ENCODE assay signal across 10 cellular contexts in the genomic region with DNA sequence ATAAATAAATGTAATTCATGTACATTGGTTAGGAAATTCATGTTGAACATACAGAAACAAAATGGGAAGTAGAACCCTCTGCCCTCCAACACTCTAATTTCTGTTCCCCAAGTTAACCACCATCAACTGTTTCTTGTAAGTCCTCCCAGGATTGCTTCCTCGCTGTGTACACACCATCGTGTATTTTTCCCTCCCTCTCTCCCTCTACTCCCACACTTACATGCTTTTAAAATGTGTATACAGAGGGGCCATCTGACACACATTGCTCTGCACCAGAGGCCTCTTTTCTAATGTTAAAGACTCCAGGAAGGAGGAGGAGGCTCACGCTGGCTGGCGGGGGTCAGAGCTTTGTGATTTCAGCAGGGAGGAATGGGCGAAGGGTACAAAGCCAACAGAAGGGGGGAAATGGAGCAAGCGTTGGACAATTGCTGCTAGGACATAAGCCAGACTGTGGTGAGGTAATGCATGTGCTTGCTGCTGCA. TPM values are rescaled to one million over a fixed set of nuclear protein-coding genes. Genes with fewer than 3 reads are reported as not detected.
DNase-seq lines count a peak whose midpoint lies in the region; ATAC-seq and TF ChIP-seq lines count a peak whose summit lies in the region.
"Had no signal": no experiment of that assay in that cellular context is flagged by ENCODE, and none has a peak within 500 bp of the region (broad histone marks: within the 10 kb centered on the region; RNA-seq: fewer than 3 reads in every experiment).

No MANE protein-coding gene starts in this region.

- H3K9ac ChIP-seq in iPS-20b (ENCODE audit: low read depth, low read length): peak overlapping the region; percentile 7; the same call in 1 of the 2 replicates

- H3K27me3 Mint-ChIP-seq in activated naive CD8-positive, alpha-beta T cell: no peaks in the 10 kb centered on the region
- H3K27me3 Mint-ChIP-seq in activated naive CD8-positive, alpha-beta T cell treated with anti-CD3 and anti-CD28 coated beads for 36 hours: no peaks in the 10 kb centered on the region
- no peaks in the 10 kb centered on the region for H3K27me3 Mint-ChIP-seq in T-helper 17 cell
- H3K27me3 Mint-ChIP-seq in activated T-helper 1 cell treated with anti-CD3 and anti-CD28 coated beads, Interleukin-12 subunit alpha, Interleukin-12 subunit beta, Interleukin-2, Interleukin-4 antibody, amounts not matched to agents 30 ng/mL and 10 ng/mL and 1 ng/mL, durations not matched to agents 14 hours and 24 hours and 36 hours (ENCODE audit: insufficient read depth): peaks cover 44% of the 10 kb centered on the region

- H3K4me3 ChIP-seq in iPS-20b (ENCODE audit: low read length) (peak overlapping the region; percentile 34; the same call in 1 of the 2 replicates), uterus (no peak overlapping the region)

- H3K27ac ChIP-seq in iPS-20b (ENCODE audit: low read length): no peak overlapping the region
- peak overlapping the region; percentile 69 to 81 for H3K27ac ChIP-seq in uterus

- H3K27ac Mint-ChIP-seq in activated naive CD8-positive, alpha-beta T cell: no peak overlapping the region
- no peak overlapping the region for H3K27ac Mint-ChIP-seq in activated naive CD8-positive, alpha-beta T cell treated with anti-CD3 and anti-CD28 coated beads for 36 hours
- H3K27ac Mint-ChIP-seq in T-helper 17 cell: peak overlapping the region; percentile 91
- H3K27ac Mint-ChIP-seq in activated T-helper 1 cell treated with anti-CD3 and anti-CD28 coated beads, Interleukin-12 subunit alpha, Interleukin-12 subunit beta, Interleukin-2, Interleukin-4 antibody, amounts not matched to agents 30 ng/mL and 10 ng/mL and 1 ng/mL, durations not matched to agents 14 hours and 24 hours and 36 hours: no peak overlapping the region

- no peak for TF ChIP-seq POLR2A in uterus (IDR thresholded peaks at IDR 0.05)

- no peaks in the 10 kb centered on the region for H3K9me3 Mint-ChIP-seq in activated naive CD8-positive, alpha-beta T cell (ENCODE audit: low read depth)
- H3K9me3 Mint-ChIP-seq in activated naive CD8-positive, alpha-beta T cell treated with anti-CD3 and anti-CD28 coated beads for 36 hours: no peaks in the 10 kb centered on the region
- no peaks in the 10 kb centered on the region for H3K9me3 Mint-ChIP-seq in activated T-helper 1 cell treated with anti-CD3 and anti-CD28 coated beads, Interleukin-12 subunit alpha, Interleukin-12 subunit beta, Interleukin-2, Interleukin-4 antibody, amounts not matched to agents 30 ng/mL and 10 ng/mL and 1 ng/mL, durations not matched to agents 14 hours and 24 hours and 36 hours

- peak overlapping the region; percentile 90 for H3K4me3 Mint-ChIP-seq in activated naive CD8-positive, alpha-beta T cell
- no peak overlapping the region for H3K4me3 Mint-ChIP-seq in activated naive CD8-positive, alpha-beta T cell treated with anti-CD3 and anti-CD28 coated beads for 36 hours
- H3K4me3 Mint-ChIP-seq in T-helper 17 cell: no peak overlapping the region
- H3K4me3 Mint-ChIP-seq in activated T-helper 1 cell treated with anti-CD3 and anti-CD28 coated beads, Interleukin-12 subunit alpha, Interleukin-12 subunit beta, Interleukin-2, Interleukin-4 antibody, amounts not matched to agents 30 ng/mL and 10 ng/mL and 1 ng/mL, durations not matched to agents 14 hours and 24 hours and 36 hours: no peak overlapping the region

- H3K36me3 ChIP-seq in iPS-20b (ENCODE audit: insufficient read depth, low read depth, low read length): peaks cover 8% of the 10 kb centered on the region; the same call in 1 of the 2 replicates
- no peaks in the 10 kb centered on the region for H3K36me3 ChIP-seq in uterus

- peaks cover 56% of the 10 kb centered on the region for H3K4me1 Mint-ChIP-seq in activated naive CD8-positive, alpha-beta T cell (ENCODE audit: low read depth)
- H3K4me1 Mint-ChIP-seq in activated naive CD8-positive, alpha-beta T cell treated with anti-CD3 and anti-CD28 coated beads for 36 hours: peaks cover 61% of the 10 kb centered on the region
- H3K4me1 Mint-ChIP-seq in T-helper 17 cell: peaks cover 41% of the 10 kb centered on the region
- peaks cover 22% of the 10 kb centered on the region for H3K4me1 Mint-ChIP-seq in activated T-helper 1 cell treated with anti-CD3 and anti-CD28 coated beads, Interleukin-12 subunit alpha, Interleukin-12 subunit beta, Interleukin-2, Interleukin-4 antibody, amounts not matched to agents 30 ng/mL and 10 ng/mL and 1 ng/mL, durations not matched to agents 14 hours and 24 hours and 36 hours (ENCODE audit: low read depth)

- peaks cover 59% of the 10 kb centered on the region for H3K4me1 ChIP-seq in iPS-20b (ENCODE audit: insufficient read depth, low read length)
- peaks cover 4 to 29% of the 10 kb centered on the region in 2 donors for H3K4me1 ChIP-seq in uterus

- no peak for DNase-seq in activated naive CD8-positive, alpha-beta T cell treated with anti-CD3 and anti-CD28 coated beads for 36 hours
- DNase-seq in T-helper 17 cell (no peak), uterus (peak; percentile 80 to 86), NCI-H128 (lab: John Stamatoyannopoulos, UW; ENCODE audit: unreplicated experiment) (no peak), NCI-H2196 (lab: John Stamatoyannopoulos, UW; ENCODE audit: unreplicated experiment) (no peak)
- no peak for DNase-seq in activated T-helper 1 cell treated with anti-CD3 and anti-CD28 coated beads, Interleukin-12 subunit alpha, Interleukin-12 subunit beta, Interleukin-2, Interleukin-4 antibody, amounts not matched to agents 30 ng/mL and 10 ng/mL and 1 ng/mL, durations not matched to agents 14 hours and 24 hours and 36 hours (ENCODE audit: low spot score)
- DNase-seq: activated CD4-positive, alpha-beta T cell treated with anti-CD3 and anti-CD28 coated beads, Interleukin-2, amount 50 U/mL, for 48 hours had no signal

- peaks cover 4% of the 10 kb centered on the region for H3K36me3 Mint-ChIP-seq in activated naive CD8-positive, alpha-beta T cell
- H3K36me3 Mint-ChIP-seq in activated naive CD8-positive, alpha-beta T cell treated with anti-CD3 and anti-CD28 coated beads for 36 hours: peaks cover 1% of the 10 kb centered on the region
- H3K36me3 Mint-ChIP-seq in T-helper 17 cell (ENCODE audit: low read depth): no peaks in the 10 kb centered on the region
- H3K36me3 Mint-ChIP-seq in activated T-helper 1 cell treated with anti-CD3 and anti-CD28 coated beads, Interleukin-12 subunit alpha, Interleukin-12 subunit beta, Interleukin-2, Interleukin-4 antibody, amounts not matched to agents 30 ng/mL and 10 ng/mL and 1 ng/mL, durations not matched to agents 14 hours and 24 hours and 36 hours (ENCODE audit: low read depth): no peaks in the 10 kb centered on the region

- intact Hi-C loops in uterus (cut with DNase I; ENCODE audit: low total_unique reads): no loop called here
- intact Hi-C loops in activated T-helper 1 cell treated with anti-CD3 and anti-CD28 coated beads, Interleukin-12 subunit alpha, Interleukin-12 subunit beta, Interleukin-2, Interleukin-4 antibody, amounts not matched to agents 30 ng/mL and 10 ng/mL and 1 ng/mL, durations not matched to agents 14 hours and 24 hours and 36 hours (cut with micrococcal nuclease): no loop called here

- no peak for TF ChIP-seq CTCF in uterus (IDR thresholded peaks at IDR 0.05)

- no peak for ATAC-seq in T-helper 17 cell

- H3K27me3 ChIP-seq in iPS-20b (ENCODE audit: insufficient read depth, low read length): no peaks in the 10 kb centered on the region
- no peaks in the 10 kb centered on the region for H3K27me3 ChIP-seq in uterus

- no peaks in the 10 kb centered on the region for H3K9me3 ChIP-seq in T-helper 17 cell (ENCODE audit: control insufficient read depth, low read length, poor library complexity, severe bottlenecking)
- H3K9me3 ChIP-seq in iPS-20b (ENCODE audit: insufficient read depth, low read depth, low read length): no peaks in the 10 kb centered on the region
- no peaks in the 10 kb centered on the region for H3K9me3 ChIP-seq in uterus

RNA-seq across cellular contexts. Expression of gene EPHA1, which starts 1.9 kb away (rescaled TPM):
- 1 to 10 TPM; 2.3 to 3.4 TPM for total RNA-seq in activated naive CD8-positive, alpha-beta T cell treated with anti-CD3 and anti-CD28 coated beads for 36 hours
- total RNA-seq in T-helper 17 cell: 10 to 100 TPM in 1 of 2 donors, 1 to 10 TPM in 1; 9.4 to 19.7 TPM
- total RNA-seq in uterus: 1 to 10 TPM in 3 of 4 donors, not detected in 1; 1.3 to 5.6 (median 1.9) TPM
- not detected in 2 replicates for total RNA-seq in activated T-helper 1 cell treated with anti-CD3 and anti-CD28 coated beads, Interleukin-12 subunit alpha, Interleukin-12 subunit beta, Interleukin-2, Interleukin-4 antibody, amounts not matched to agents 30 ng/mL and 10 ng/mL and 1 ng/mL, durations not matched to agents 14 hours and 24 hours and 36 hours

RNA-seq across cellular contexts. Expression of gene ZYX, which starts 29.4 kb away (rescaled TPM):
- total RNA-seq in activated naive CD8-positive, alpha-beta T cell treated with anti-CD3 and anti-CD28 coated beads for 36 hours: 100 to 1,000 TPM; 116 to 118 TPM
- total RNA-seq in T-helper 17 cell: 100 to 1,000 TPM; 151 to 165 TPM
- total RNA-seq in uterus: 100 to 1,000 TPM in 2 of 4 donors, 10 to 100 TPM in 2; 46.0 to 494 (median 95.9) TPM
- 73.9 and 78.8 TPM in 2 replicates for total RNA-seq in activated T-helper 1 cell treated with anti-CD3 and anti-CD28 coated beads, Interleukin-12 subunit alpha, Interleukin-12 subunit beta, Interleukin-2, Interleukin-4 antibody, amounts not matched to agents 30 ng/mL and 10 ng/mL and 1 ng/mL, durations not matched to agents 14 hours and 24 hours and 36 hours

RNA-seq across cellular contexts. Expression of gene TAS2R60, which starts 32.7 kb away (rescaled TPM):
- total RNA-seq in activated naive CD8-positive, alpha-beta T cell treated with anti-CD3 and anti-CD28 coated beads for 36 hours: not detected
- under 1 TPM; 0.60 to 0.80 TPM for total RNA-seq in T-helper 17 cell
- 1 to 10 TPM in 1 of 4 donors, not detected in 3; 3.3 TPM for total RNA-seq in uterus
- not detected in 2 replicates for total RNA-seq in activated T-helper 1 cell treated with anti-CD3 and anti-CD28 coated beads, Interleukin-12 subunit alpha, Interleukin-12 subunit beta, Interleukin-2, Interleukin-4 antibody, amounts not matched to agents 30 ng/mL and 10 ng/mL and 1 ng/mL, durations not matched to agents 14 hours and 24 hours and 36 hours
- total RNA-seq: pulmonary artery endothelial cell had no signal

RNA-seq across cellular contexts. Expression of gene FAM131B, which starts 48.1 kb away (rescaled TPM):
- 1 to 10 TPM; 1.7 to 2.0 TPM for total RNA-seq in activated naive CD8-positive, alpha-beta T cell treated with anti-CD3 and anti-CD28 coated beads for 36 hours
- under 1 TPM; 0.23 to 0.42 TPM for total RNA-seq in T-helper 17 cell
- 10 to 100 TPM in 1 of 4 donors, 1 to 10 TPM in 3; 1.2 to 10.6 (median 6.5) TPM for total RNA-seq in uterus
- total RNA-seq in activated T-helper 1 cell treated with anti-CD3 and anti-CD28 coated beads, Interleukin-12 subunit alpha, Interleukin-12 subunit beta, Interleukin-2, Interleukin-4 antibody, amounts not matched to agents 30 ng/mL and 10 ng/mL and 1 ng/mL, durations not matched to agents 14 hours and 24 hours and 36 hours: 0.44 and 0.54 TPM in 2 replicates

Comparison
In these comparisons a context has a peak if more than half of its experiments do, and no peak if none do; other contexts are left out.
1. DNase-seq: peak in uterus (2 of 2); none in activated naive CD8-positive, alpha-beta T cell treated with anti-CD3 and anti-CD28 coated beads for 36 hours (single experiment), T-helper 17 cell (0 of 3), NCI-H128 (single experiment), NCI-H2196 (single experiment) and activated T-helper 1 cell treated with anti-CD3 and anti-CD28 coated beads, Interleukin-12 subunit alpha, Interleukin-12 subunit beta, Interleukin-2, Interleukin-4 antibody, amounts not matched to agents 30 ng/mL and 10 ng/mL and 1 ng/mL, durations not matched to agents 14 hours and 24 hours and 36 hours (single experiment).